ENCODE assay signal across 27 cellular contexts in genomic region chr9:104963076-104963475, GRCh38.
"Had no signal": no experiment of that assay in that cellular context is flagged by ENCODE, and none has a peak within 500 bp of the region (broad histone marks: within the 10 kb centered on the region; RNA-seq: fewer than 3 reads in every experiment).

No MANE protein-coding gene starts in this region.

- ATAC-seq: natural killer cell; right lobe of liver; stimulated activated memory B cell treated with anti-CD40 and anti-IgM and Interleukin-4, amounts not matched to agents 10 μg/mL and 1 μg/mL and 100 μg/mL, for 72 hours; stimulated activated naive CD8-positive, alpha-beta T cell treated with anti-CD3 and anti-CD28 coated beads, Interleukin-15, amount 100 ng/mL, for 72 hours had no signal

- H3K27me3 ChIP-seq: neural progenitor cell, neutrophil, ovary, right atrium auricular region, right lobe of liver, tibial nerve, uterus had no signal

- H3K27ac ChIP-seq: left ventricle myocardium inferior, neural progenitor cell, neutrophil, ovary, right atrium auricular region, right lobe of liver, tibial nerve, uterus had no signal

- H3K27me3 Mint-ChIP-seq: type B pancreatic cell had no signal

- H3K27ac Mint-ChIP-seq: immature natural killer cell; mesothelial cell of epicardium; natural killer cell; nephron progenitor cell; neural progenitor cell; progenitor cell of endocrine pancreas; stimulated activated memory B cell treated with anti-CD40 and anti-IgM and Interleukin-4, amounts not matched to agents 10 μg/mL and 1 μg/mL and 100 μg/mL, for 72 hours; stimulated activated naive CD8-positive, alpha-beta T cell treated with anti-CD3 and anti-CD28 coated beads, Interleukin-15, amount 100 ng/mL, for 72 hours; type B pancreatic cell had no signal

- H3K9ac ChIP-seq: neural progenitor cell had no signal

- DNase-seq: immature natural killer cell; islet precursor cell; left ventricle myocardium inferior; mesendoderm; naive B cell; natural killer cell; nephron progenitor cell; occipital lobe; ovary; right lobe of liver; stimulated activated CD4-positive, alpha-beta T cell treated with anti-CD3 and anti-CD28 coated beads, Interleukin-1b, Interleukin-23, amount 100 ng/mL, for 48 hours; stimulated activated CD4-positive, alpha-beta T cell treated with anti-CD3 and anti-CD28 coated beads, Interleukin-2, amount 100 ng/mL, for 48 hours; stimulated activated CD4-positive, alpha-beta T cell treated with anti-CD3 and anti-CD28 coated beads, Interleukin-4, amount 100 ng/mL, for 4 hours; stimulated activated CD8-positive, alpha-beta memory T cell treated with anti-CD3 and anti-CD28 coated beads, Interleukin-4, amount 100 ng/mL, for 48 hours; stimulated activated naive CD4-positive, alpha-beta T cell treated with Interleukin-2 at 50 U/mL for 16 hours; stimulated activated naive CD8-positive, alpha-beta T cell treated with anti-CD3 and anti-CD28 coated beads, Interleukin-15, amount 100 ng/mL, for 72 hours; uterus had no signal

- H2AFZ ChIP-seq: neural progenitor cell had no signal

- H3K9me3 ChIP-seq: left ventricle myocardium inferior, neutrophil, ovary, right atrium auricular region, right lobe of liver, tibial nerve, uterus had no signal

- H3K36me3 ChIP-seq: left ventricle myocardium inferior, neural progenitor cell, neutrophil, ovary, right atrium auricular region, right lobe of liver, tibial nerve, uterus had no signal

- H3K4me3 ChIP-seq: left ventricle myocardium inferior, lung, neural progenitor cell, ovary, right atrium auricular region, right lobe of liver, smooth muscle cell, tibial nerve, uterus had no signal

- H3K9me3 Mint-ChIP-seq: immature natural killer cell; mesothelial cell of epicardium; naive B cell; natural killer cell; nephron progenitor cell; neural progenitor cell; stimulated activated memory B cell treated with anti-CD40 and anti-IgM and Interleukin-4, amounts not matched to agents 10 μg/mL and 1 μg/mL and 100 μg/mL, for 72 hours; stimulated activated naive CD8-positive, alpha-beta T cell treated with anti-CD3 and anti-CD28 coated beads, Interleukin-15, amount 100 ng/mL, for 72 hours; type B pancreatic cell had no signal

- H3K36me3 Mint-ChIP-seq: immature natural killer cell; mesothelial cell of epicardium; naive B cell; natural killer cell; neural progenitor cell; stimulated activated memory B cell treated with anti-CD40 and anti-IgM and Interleukin-4, amounts not matched to agents 10 μg/mL and 1 μg/mL and 100 μg/mL, for 72 hours; type B pancreatic cell had no signal

- H3K4me1 ChIP-seq: right atrium auricular region, right lobe of liver, uterus had no signal

- H3K4me2 ChIP-seq: neural progenitor cell, smooth muscle cell had no signal

- H3K4me3 Mint-ChIP-seq: immature natural killer cell; mesothelial cell of epicardium; naive B cell; natural killer cell; nephron progenitor cell; neural progenitor cell; stimulated activated memory B cell treated with anti-CD40 and anti-IgM and Interleukin-4, amounts not matched to agents 10 μg/mL and 1 μg/mL and 100 μg/mL, for 72 hours; stimulated activated naive CD8-positive, alpha-beta T cell treated with anti-CD3 and anti-CD28 coated beads, Interleukin-15, amount 100 ng/mL, for 72 hours; type B pancreatic cell had no signal
